1 cellular context compared by ENCODE assay signal in the genomic region with DNA sequence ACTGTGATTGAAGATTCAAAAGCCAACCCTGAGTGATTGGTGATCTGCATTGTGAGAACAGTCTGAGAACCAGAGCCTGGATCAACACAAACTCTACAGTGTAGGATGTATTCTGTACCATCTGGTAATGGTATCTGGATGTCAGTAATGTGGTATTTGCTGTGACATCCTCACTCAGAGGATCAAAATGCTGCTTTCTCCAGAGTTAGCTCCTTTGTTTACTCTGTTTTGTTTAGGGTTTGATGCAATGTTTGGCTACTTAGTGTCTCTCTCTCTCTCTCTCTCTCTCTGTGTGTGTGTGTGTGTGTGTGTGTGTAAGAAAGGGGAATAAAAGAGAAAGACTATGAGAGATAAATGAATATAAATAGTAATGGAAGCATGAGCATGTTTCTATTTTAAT.
TF ChIP-seq lines count a peak whose summit lies in the region.

No MANE protein-coding gene starts in this region.

TF ChIP-seq in IMR-90, 13 proteins besides CTCF, POLR2A, EP300 and RAD21 (continued from another document):
- TF ChIP-seq BHLHE40 (IDR thresholded peaks at IDR 0.05; ENCODE audit: low read depth, low read length) (no peak), NFE2L2 (IDR thresholded peaks at IDR 0.05; ENCODE audit: low read depth, low read length) (no peak), ELK1 (IDR thresholded peaks at IDR 0.05; ENCODE audit: borderline replicate concordance, low read depth, low read length) (no peak)
TF ChIP-seq in IMR-90: peak in this region for 0.
